ENCODE assay signal across 17 cellular contexts in the genomic region with DNA sequence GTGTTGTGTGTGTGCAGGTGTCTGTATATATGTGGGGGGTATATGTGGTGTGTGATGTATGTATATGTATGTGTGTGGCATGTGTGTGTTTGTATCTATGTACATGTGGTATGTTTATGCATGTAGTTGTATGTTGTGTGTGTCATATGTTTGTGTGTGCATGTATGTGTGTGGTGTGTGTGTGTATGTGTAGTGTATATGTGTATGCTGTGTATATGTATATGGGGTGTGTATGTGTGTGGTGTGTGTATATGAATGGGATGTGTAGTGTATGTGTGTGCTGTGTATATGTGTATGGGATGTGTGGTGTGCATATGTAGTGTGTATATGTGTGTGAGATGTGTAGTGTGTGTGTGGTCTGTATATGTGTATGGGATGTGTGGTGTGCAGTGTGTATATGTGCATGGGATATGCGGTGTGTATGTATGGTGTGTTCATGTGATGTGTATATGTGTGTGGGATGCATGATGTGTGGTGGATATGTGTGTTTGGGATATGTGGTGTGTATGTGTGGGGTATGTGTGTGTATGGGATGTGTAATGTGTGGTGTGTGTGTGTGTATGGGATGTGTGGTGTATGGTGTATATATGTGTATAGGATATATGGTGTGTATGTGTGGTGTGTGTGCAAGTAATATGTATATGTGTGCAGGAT. TPM values are rescaled to one million over a fixed set of nuclear protein-coding genes. Genes with fewer than 3 reads are reported as not detected.
DNase-seq lines count a peak whose midpoint lies in the region; ATAC-seq and TF ChIP-seq lines count a peak whose summit lies in the region.
"Had no signal": no experiment of that assay in that cellular context is flagged by ENCODE, and none has a peak within 500 bp of the region (broad histone marks: within the 10 kb centered on the region; RNA-seq: fewer than 3 reads in every experiment).

No MANE protein-coding gene starts in this region.

- intact Hi-C loops in OCI-LY7 (cut with micrococcal nuclease; ENCODE audit: unreplicated experiment) = loop anchor here (2.0 kb wide), 1 partner anchor 34 kb away; no protein-coding TSS in a partner anchor
- intact Hi-C loops in naive thymus-derived CD4-positive, alpha-beta T cell (cut with micrococcal nuclease) = no loop called here

- peak overlapping the region; percentile 67 to 96 (median 90) for H3K4me2 ChIP-seq in BLaER1 treated with 17β-estradiol and CSF1 and Interleukin-3, amounts not matched to agents 10 nM and 100 nM
- H3K4me2 ChIP-seq in DND-41 (ENCODE audit: insufficient read depth, low read length) = peak overlapping the region; percentile 64
- peak overlapping the region; percentile 80; the same call in 1 of the 2 replicates for H3K4me2 ChIP-seq in OCI-LY7 (ENCODE audit: low read length)
- H3K4me2 ChIP-seq: PC-9 had no signal

- H3K4me3 Mint-ChIP-seq in naive thymus-derived CD4-positive, alpha-beta T cell = no peak overlapping the region
- H3K4me3 Mint-ChIP-seq: IgD-negative memory B cell had no signal

- no peaks in the 10 kb centered on the region for H3K9me3 ChIP-seq in BLaER1 treated with 17β-estradiol and CSF1 and Interleukin-3, amounts not matched to agents 10 nM and 100 nM (replicated peaks in 1 of 11)
- H3K9me3 ChIP-seq in DND-41 (ENCODE audit: insufficient read depth, low read length, severe bottlenecking) = no peaks in the 10 kb centered on the region
- no peaks in the 10 kb centered on the region for H3K9me3 ChIP-seq in OCI-LY7 (ENCODE audit: low read length)
- no peaks in the 10 kb centered on the region for H3K9me3 ChIP-seq in naive thymus-derived CD4-positive, alpha-beta T cell (ENCODE audit: control insufficient read depth in 2 of 3, low read length in 3 of 3)

- peaks cover 7 to 49% (median 34%) of the 10 kb centered on the region in 5 donors for H3K36me3 Mint-ChIP-seq in naive thymus-derived CD4-positive, alpha-beta T cell

- peak overlapping the region in 3 of 11 experiments; percentile 55 to 70 (median 58); a peak in 4 of 22 replicates for H3K27ac ChIP-seq in BLaER1 treated with 17β-estradiol and CSF1 and Interleukin-3, amounts not matched to agents 10 nM and 100 nM
- H3K27ac ChIP-seq in DND-41 (ENCODE audit: low read length) (peak overlapping the region; percentile 98), OCI-LY7 (ENCODE audit: low read depth, low read length, poor library complexity, severe bottlenecking) (peak overlapping the region; percentile 80)
- H3K27ac ChIP-seq in naive thymus-derived CD4-positive, alpha-beta T cell (ENCODE audit: low read depth, low read length) = peak overlapping the region; percentile 93
- H3K27ac ChIP-seq: PC-9, SK-N-MC had no signal

- no peak for DNase-seq in DND-41
- DNase-seq in OCI-LY7 (ENCODE audit: low spot score) = no peak
- DNase-seq in naive thymus-derived CD4-positive, alpha-beta T cell = no peak
- no peak for DNase-seq in NCI-H1105 (lab: John Stamatoyannopoulos, UW)
- no peak for DNase-seq in stimulated activated CD4-positive, alpha-beta T cell treated with anti-CD3 and anti-CD28 coated beads, Interleukin-2, amount 100 ng/mL, for 48 hours
- no peak for DNase-seq in ecto neural progenitor cell (ENCODE audit: low spot score)
- DNase-seq in midbrain (lab: John Stamatoyannopoulos, UW) = no peak
- DNase-seq: NCI-H1048; NCI-H345; NCI-H69; NK-92 treated with Interleukin-12 subunit alpha and Interleukin-12 subunit beta, amount 100 ng/mL, for 24 hours; PC-9 had no signal

- no peak for ATAC-seq in DND-41 (ENCODE audit: insufficient read depth, low read depth)
- ATAC-seq in naive thymus-derived CD4-positive, alpha-beta T cell = no peak

- H2AFZ ChIP-seq in DND-41 (ENCODE audit: low read depth, low read length) = no peak overlapping the region
- H2AFZ ChIP-seq in OCI-LY7 (ENCODE audit: low read length) = no peak overlapping the region
- H2AFZ ChIP-seq: PC-9 had no signal

- no peaks in the 10 kb centered on the region for H3K27me3 ChIP-seq in BLaER1 treated with 17β-estradiol and CSF1 and Interleukin-3, amounts not matched to agents 10 nM and 100 nM
- H3K27me3 ChIP-seq in DND-41 (ENCODE audit: insufficient read depth, low read length, poor library complexity) = no peaks in the 10 kb centered on the region
- no peaks in the 10 kb centered on the region for H3K27me3 ChIP-seq in naive thymus-derived CD4-positive, alpha-beta T cell (ENCODE audit: control insufficient read depth in 2 of 2, insufficient read depth in 2 of 2, low read length in 2 of 2)

- BruUV-seq in OCI-LY7 (replicated peaks; lab: Mats Ljungman, UMichigan) = no TSS peak

- H3K79me2 ChIP-seq in DND-41 (ENCODE audit: insufficient read depth, low read length) (peaks cover 65% of the 10 kb centered on the region), OCI-LY7 (ENCODE audit: insufficient read depth, low read depth, low read length) (peaks cover 73% of the 10 kb centered on the region)

- H3K36me3 ChIP-seq in BLaER1 treated with 17β-estradiol and CSF1 and Interleukin-3, amounts not matched to agents 10 nM and 100 nM = peaks cover 5 to 68% (median 36%) of the 10 kb centered on the region in 11 experiments; a peak in 17 of 22 replicates
- H3K36me3 ChIP-seq in DND-41 (ENCODE audit: insufficient read depth, low read length) (peaks cover 43% of the 10 kb centered on the region), OCI-LY7 (ENCODE audit: insufficient read depth, low read length) (peaks cover 59% of the 10 kb centered on the region; the same call in 1 of the 2 replicates)
- H3K36me3 ChIP-seq in naive thymus-derived CD4-positive, alpha-beta T cell (ENCODE audit: control insufficient read depth in 2 of 3, insufficient read depth in 3 of 3, low read length in 3 of 3) = no peaks in the 10 kb centered on the region

- H4K20me1 ChIP-seq in BLaER1 treated with 17β-estradiol and CSF1 and Interleukin-3, amounts not matched to agents 10 nM and 100 nM = peaks cover 0 to 100% (median 75%) of the 10 kb centered on the region in 11 experiments; a peak in 18 of 22 replicates
- H4K20me1 ChIP-seq in DND-41 (ENCODE audit: insufficient read depth, low read length) (no peaks in the 10 kb centered on the region), OCI-LY7 (ENCODE audit: insufficient read depth, low read length) (no peaks in the 10 kb centered on the region)

- no peak overlapping the region for H3K9ac ChIP-seq in BLaER1 treated with 17β-estradiol and CSF1 and Interleukin-3, amounts not matched to agents 10 nM and 100 nM
- peak overlapping the region; percentile 66 for H3K9ac ChIP-seq in DND-41 (ENCODE audit: low read depth, low read length)

- H3K27ac Mint-ChIP-seq in naive thymus-derived CD4-positive, alpha-beta T cell = no peak overlapping the region
- H3K27ac Mint-ChIP-seq: IgD-negative memory B cell had no signal

- H3K4me1 ChIP-seq in BLaER1 treated with 17β-estradiol and CSF1 and Interleukin-3, amounts not matched to agents 10 nM and 100 nM = peaks cover 99 to 100% (median 100%) of the 10 kb centered on the region in 10 experiments
- peaks cover 100% of the 10 kb centered on the region for H3K4me1 ChIP-seq in DND-41 (ENCODE audit: insufficient read depth, low read length)
- H3K4me1 ChIP-seq in OCI-LY7 (ENCODE audit: insufficient read depth, low read length, poor library complexity, severe bottlenecking) = peaks cover 100% of the 10 kb centered on the region
- H3K4me1 ChIP-seq in naive thymus-derived CD4-positive, alpha-beta T cell (ENCODE audit: control insufficient read depth in 2 of 2, insufficient read depth in 2 of 2, low read length in 2 of 2) = peaks cover 99% of the 10 kb centered on the region in 2 donors

- H3K4me3 ChIP-seq in BLaER1 treated with 17β-estradiol and CSF1 and Interleukin-3, amounts not matched to agents 10 nM and 100 nM = no peak overlapping the region
- peak overlapping the region in 1 of 2 experiments; percentile 49; a peak in 2 of 4 replicates for H3K4me3 ChIP-seq in DND-41 (ENCODE audit: low read depth in 1 of 2, low read length in 2 of 2)
- H3K4me3 ChIP-seq in OCI-LY7 (ENCODE audit: low read depth, low read length, poor library complexity, severe bottlenecking) = no peak overlapping the region
- peak overlapping the region; percentile 29 for H3K4me3 ChIP-seq in naive thymus-derived CD4-positive, alpha-beta T cell (ENCODE audit: low read length)
- H3K4me3 ChIP-seq: PC-9, SK-N-MC had no signal

- TF ChIP-seq CTCF in DND-41 (IDR thresholded peaks at IDR 0.05; ENCODE audit: borderline replicate concordance, extremely low read depth, low read length, poor library complexity, severe bottlenecking) (no peak), OCI-LY7 (conservative IDR thresholded peaks at IDR 0.05; ENCODE audit: low read length) (no peak)

- no peaks in the 10 kb centered on the region for H3K9me2 ChIP-seq in OCI-LY7 (ENCODE audit: insufficient read depth, low read length)

- CTCF ChIA-PET in OCI-LY7 (lab: Charles Lee; ENCODE audit: unreplicated experiment) = no interaction called here
- CTCF ChIA-PET in naive thymus-derived CD4-positive, alpha-beta T cell (lab: Charles Lee) = interaction anchor here (1.4 to 1.5 kb wide), 2 partner anchors 24 to 34 kb away, joined by 3 to 4 read pairs; no protein-coding TSS in a partner anchor

- H3K9me3 Mint-ChIP-seq in naive thymus-derived CD4-positive, alpha-beta T cell = peaks cover 0 to 1% (median 0%) of the 10 kb centered on the region in 11 donors
- H3K9me3 Mint-ChIP-seq: IgD-negative memory B cell had no signal

- peaks cover 0 to 71% (median 33%) of the 10 kb centered on the region in 7 donors for H3K4me1 Mint-ChIP-seq in naive thymus-derived CD4-positive, alpha-beta T cell

- no peaks in the 10 kb centered on the region for H3K27me3 Mint-ChIP-seq in naive thymus-derived CD4-positive, alpha-beta T cell

- POLR2A ChIA-PET in OCI-LY7 (lab: Charles Lee) = interaction anchor here (0.9 to 5.1 kb wide), 3 partner anchors 13 to 22 kb away, joined by 4 to 83 read pairs (median 5); no protein-coding TSS in a partner anchor
- POLR2A ChIA-PET in naive thymus-derived CD4-positive, alpha-beta T cell (lab: Charles Lee) = interaction anchor here (1.6 to 44.3 kb wide), 3 partner anchors 22 to 128 kb away, joined by 10 to 2368 read pairs (median 674); a partner anchor contains a TSS

RNA-seq across cellular contexts. Expression of a gene that starts 30.0 kb away (rescaled TPM):
- total RNA-seq in OCI-LY7 (2014; rRNA removed; shearing (Covaris generic)) = 90.0 and 108 TPM in 2 replicates
- total RNA-seq in OCI-LY7 (2022) = 161 and 163 TPM in 2 replicates
- total RNA-seq in naive thymus-derived CD4-positive, alpha-beta T cell = 100 to 1,000 TPM; 388 to 548 (median 463) TPM
- polyA plus RNA-seq in naive thymus-derived CD4-positive, alpha-beta T cell = 100 to 1,000 TPM; 258 to 318 TPM
- total RNA-seq: PC-9 had no signal
- polyA plus RNA-seq: AG04450, BJ had no signal
